22 cellular contexts compared by ENCODE assay signal in genomic region chr11:18987454-18988231, GRCh38. TPM values are rescaled to one million over a fixed set of nuclear protein-coding genes. Genes with fewer than 3 reads are reported as not detected.
DNase-seq lines count a peak whose midpoint lies in the region; ATAC-seq, FAIRE-seq and TF ChIP-seq lines count a peak whose summit lies in the region.
"Had no signal": no experiment of that assay in that cellular context is flagged by ENCODE, and none has a peak within 500 bp of the region (broad histone marks: within the 10 kb centered on the region; RNA-seq: fewer than 3 reads in every experiment).

No MANE protein-coding gene starts in this region.

- no peak for FAIRE-seq in A549 (lab: Jason Lieb, UNC)
- FAIRE-seq: endothelial cell of umbilical vein had no signal

- H3K36me3 ChIP-seq in SJCRH30 (no peaks in the 10 kb centered on the region), WERI-Rb-1 (no peaks in the 10 kb centered on the region)
- H3K36me3 ChIP-seq: ascending aorta had no signal

- H3K27me3 ChIP-seq in SJCRH30 = no peaks in the 10 kb centered on the region; the same call in 1 of the 2 replicates
- H3K27me3 ChIP-seq in WERI-Rb-1 (ENCODE audit: insufficient read depth, low read depth, severe bottlenecking) = peaks cover 3% of the 10 kb centered on the region
- H3K27me3 ChIP-seq: ascending aorta had no signal

- H3K27ac ChIP-seq in A549 (no peak overlapping the region), SJCRH30 (no peak overlapping the region), WERI-Rb-1 (no peak overlapping the region)
- H3K27ac ChIP-seq: ascending aorta had no signal

- DNase-seq in A549 (ENCODE audit: low read depth in 1 of 2, low spot score in 1 of 2) (no peak), HPDE6-E6E7 (ENCODE audit: extremely low spot score) (peak; percentile 65), SJCRH30 (peak; percentile 10 to 26), fibroblast of the aortic adventitia (ENCODE audit: low read depth) (peak; percentile 2), WERI-Rb-1 (no peak), NCI-H2081 treated with DMSO at 0.1 percent for 48 hours (lab: John Stamatoyannopoulos, UW) (no peak)
- no peak for DNase-seq in activated naive CD4-positive, alpha-beta T cell (lab: John Stamatoyannopoulos, UW)
- DNase-seq: activated gamma-delta T cell treated with Interleukin-2 at 50 U/mL for 16 hours; CD4-positive, alpha-beta T cell; cortex of kidney; DND-41; immature natural killer cell; mesenchymal stem cell; stimulated activated CD4-positive, alpha-beta T cell treated with anti-CD3 and anti-CD28 coated beads, Interleukin-15, amount 100 ng/mL, for 24 hours; stimulated activated naive CD8-positive, alpha-beta T cell treated with anti-CD3 and anti-CD28 coated beads, Interleukin-15, Interleukin-2, amounts not matched to agents 100 U/mL and 50 U/mL, for 24 hours; T-helper 2 cell had no signal

- no peak for TF ChIP-seq EP300 in A549 (IDR thresholded peaks at IDR 0.05)

- no peak overlapping the region for H3K4me2 ChIP-seq in A549

- TF ChIP-seq RAD21 in A549 (conservative IDR thresholded peaks at IDR 0.05 in 1 of 2, IDR thresholded peaks at IDR 0.05 in 1 of 2) = no peak

- 8% methylated on average over 9 of the region's 9 CpGs for WGBS in A549 (ENCODE audit: missing lambda C conversion rate)

- no peaks in the 10 kb centered on the region for H3K4me1 ChIP-seq in A549
- H3K4me1 ChIP-seq in SJCRH30 = no peaks in the 10 kb centered on the region
- H3K4me1 ChIP-seq: ascending aorta had no signal

- H3K4me3 ChIP-seq in A549 = no peak overlapping the region
- no peak overlapping the region for H3K4me3 ChIP-seq in SJCRH30
- no peak overlapping the region for H3K4me3 ChIP-seq in fibroblast of the aortic adventitia (ENCODE audit: low read depth, low read length)
- no peak overlapping the region for H3K4me3 ChIP-seq in WERI-Rb-1 (ENCODE audit: low read depth, low read length)
- H3K4me3 ChIP-seq: ascending aorta had no signal

- TF ChIP-seq POLR2A in A549 (IDR thresholded peaks at IDR 0.05; ENCODE audit: low read length) = no peak

- no peaks in the 10 kb centered on the region for H3K9me3 ChIP-seq in A549
- H3K9me3 ChIP-seq in SJCRH30 (replicated peaks) = peaks cover 7% of the 10 kb centered on the region; the same call in 1 of the 2 replicates
- H3K9me3 ChIP-seq in WERI-Rb-1 (ENCODE audit: severe bottlenecking) = no peaks in the 10 kb centered on the region
- H3K9me3 ChIP-seq: ascending aorta had no signal

- CTCF ChIA-PET in A549 (lab: Yijun Ruan, JAX) = no interaction called here

- POLR2A ChIA-PET in A549 (lab: Yijun Ruan, JAX) = no interaction called here

- TF ChIP-seq CTCF in A549 (IDR thresholded peaks at IDR 0.05) (no peak), fibroblast of the aortic adventitia (IDR thresholded peaks at IDR 0.05; ENCODE audit: insufficient read depth, low read length) (no peak), WERI-Rb-1 (IDR thresholded peaks at IDR 0.05; ENCODE audit: low read depth, low read length) (no peak)

- ATAC-seq in A549 (peak; percentile 27 to 43; a peak in 1 of 6 replicates), HG03108 (IDR thresholded peaks at IDR 0.05; ENCODE audit: unreplicated experiment) (no peak)
- ATAC-seq: Right ventricle myocardium inferior; stimulated activated naive CD8-positive, alpha-beta T cell treated with anti-CD3 and anti-CD28 coated beads, Interleukin-15, Interleukin-2, amounts not matched to agents 100 U/mL and 50 U/mL, for 24 hours had no signal

TF ChIP-seq in A549, 52 proteins besides CTCF, POLR2A, EP300 and RAD21:
- TF ChIP-seq HMGXB4 (CRISPR knock-in tag; IDR thresholded peaks at IDR 0.05; ENCODE audit: borderline replicate concordance) (no peak), CHD2 (IDR thresholded peaks at IDR 0.05; ENCODE audit: low read length, partially characterized antibody) (no peak)
TF ChIP-seq in A549: peak in this region for 0.

RNA-seq across cellular contexts. Expression of gene MRGPRX1, which starts 48.4 kb away (rescaled TPM):
- polyA plus RNA-seq in A549 (2011; rRNA removed) = not detected in 2 replicates
- polyA plus RNA-seq in A549 (2012; cell fraction: cytosol; rRNA removed) = not detected in 2 replicates
- polyA plus RNA-seq in A549 (2012; cell fraction: nucleus; rRNA removed) = not detected in 2 replicates
- polyA plus RNA-seq in A549 (2017; fragmentation: RNase III; extraction: RNeasy Plus Mini Kit Qiagen cat#74134 plus additional on column Dnase treatment) = not detected in 3 replicates
- polyA minus RNA-seq in A549 (2011; rRNA and poly(A)+ RNA removed) = not detected in 2 replicates
- not detected in 2 replicates for total RNA-seq in SJCRH30 (2014; rRNA removed; shearing (Covaris generic))
- not detected in 2 replicates for total RNA-seq in fibroblast of the aortic adventitia (ENCODE audit: low replicate concordance)
- total RNA-seq: ascending aorta; CD4-positive, alpha-beta T cell; endothelial cell of umbilical vein; neural crest cell; Right ventricle myocardium inferior; urinary bladder had no signal
- polyA plus RNA-seq: endothelial cell of umbilical vein, immature natural killer cell, urinary bladder had no signal

Comparison
In these comparisons a context has a peak if more than half of its experiments do, and no peak if none do; other contexts are left out.
1. DNase-seq: peak in HPDE6-E6E7 (single experiment), SJCRH30 (2 of 2) and fibroblast of the aortic adventitia (single experiment); none in A549 (0 of 2), WERI-Rb-1 (single experiment), NCI-H2081 treated with DMSO at 0.1 percent for 48 hours (single experiment) and activated naive CD4-positive, alpha-beta T cell (0 of 4).